12 cellular contexts compared by ENCODE assay signal in the genomic region with DNA sequence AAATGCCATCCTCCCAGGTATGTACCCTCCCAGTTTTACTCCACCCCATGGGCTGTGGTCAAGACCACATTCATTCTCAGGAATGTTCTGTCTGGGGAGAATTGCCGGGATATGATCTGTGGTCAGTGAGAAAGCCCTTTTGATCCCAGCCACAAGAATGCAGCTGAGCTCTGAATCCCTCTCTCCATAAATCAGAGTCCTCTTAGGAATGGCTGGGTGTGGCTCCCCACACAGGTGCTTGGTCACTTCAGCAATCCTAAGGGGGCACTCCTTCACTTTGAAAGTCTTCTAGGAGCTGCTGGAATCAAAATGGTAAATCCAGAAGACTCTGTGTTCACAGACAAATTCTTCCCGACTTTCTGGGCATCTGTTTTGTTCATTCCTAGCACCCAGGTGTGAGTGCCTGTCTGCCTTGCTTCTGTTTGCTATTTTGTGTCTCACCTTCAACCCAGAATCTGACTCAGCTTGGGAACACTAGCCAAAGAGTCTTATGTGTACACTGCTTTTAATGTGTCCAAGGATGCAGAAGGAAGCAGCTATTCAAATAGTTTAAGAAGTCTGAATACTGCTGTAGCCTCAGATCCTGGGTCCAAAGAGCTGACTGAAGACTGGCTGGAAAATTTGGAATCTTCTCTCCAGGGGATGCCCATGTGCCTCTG.
DNase-seq lines count a peak whose midpoint lies in the region; ATAC-seq and TF ChIP-seq lines count a peak whose summit lies in the region.
"Had no signal": no experiment of that assay in that cellular context is flagged by ENCODE, and none has a peak within 500 bp of the region (broad histone marks: within the 10 kb centered on the region; RNA-seq: fewer than 3 reads in every experiment).

No MANE protein-coding gene starts in this region.

- H4K20me1 ChIP-seq in smooth muscle cell (ENCODE audit: low read depth) = no peaks in the 10 kb centered on the region

- no peaks in the 10 kb centered on the region for H3K27me3 ChIP-seq in smooth muscle cell (ENCODE audit: low read depth)
- peaks cover 13% of the 10 kb centered on the region for H3K27me3 ChIP-seq in left ventricle myocardium inferior (ENCODE audit: low read depth)
- H3K27me3 ChIP-seq: ovary had no signal

- TF ChIP-seq CTCF in foreskin fibroblast (IDR thresholded peaks at IDR 0.05; ENCODE audit: low read depth, low read length) (no peak), smooth muscle cell (IDR thresholded peaks at IDR 0.05; ENCODE audit: borderline replicate concordance, insufficient read depth, poor library complexity, severe bottlenecking) (no peak), left ventricle myocardium inferior (IDR thresholded peaks at IDR 0.05; ENCODE audit: borderline replicate concordance) (no peak)

- no peak overlapping the region for H2AFZ ChIP-seq in smooth muscle cell (ENCODE audit: low read depth)

- no peaks in the 10 kb centered on the region for H3F3A ChIP-seq in smooth muscle cell (ENCODE audit: low read depth)

- H3K27ac ChIP-seq in smooth muscle cell (ENCODE audit: low read depth) (peak overlapping the region; percentile 61), left ventricle myocardium inferior (replicated peaks) (no peak overlapping the region)
- H3K27ac ChIP-seq: ovary had no signal

- H3K79me2 ChIP-seq in smooth muscle cell (ENCODE audit: low read depth) = no peaks in the 10 kb centered on the region

- H3K4me3 ChIP-seq in foreskin fibroblast (ENCODE audit: low read depth in 1 of 2, low read length in 2 of 2) = no peak overlapping the region
- no peak overlapping the region for H3K4me3 ChIP-seq in smooth muscle cell
- H3K4me3 ChIP-seq in left ventricle myocardium inferior = no peak overlapping the region
- H3K4me3 ChIP-seq: ovary had no signal

- H3K9ac ChIP-seq in smooth muscle cell (ENCODE audit: low read depth) = no peak overlapping the region

- intact Hi-C loops in left ventricle myocardium inferior (cut with micrococcal nuclease) = no loop called here

- H3K9me3 ChIP-seq in smooth muscle cell (replicated peaks; ENCODE audit: low read depth) = no peaks in the 10 kb centered on the region
- no peaks in the 10 kb centered on the region for H3K9me3 ChIP-seq in left ventricle myocardium inferior (replicated peaks)
- H3K9me3 ChIP-seq: ovary had no signal

- WGBS in smooth muscle cell (ENCODE audit: low lambda C conversion rate) = 42% methylated on average over 2 of the region's 2 CpGs

- H3K36me3 ChIP-seq in smooth muscle cell (ENCODE audit: low read depth) (no peaks in the 10 kb centered on the region), left ventricle myocardium inferior (no peaks in the 10 kb centered on the region)
- H3K36me3 ChIP-seq: ovary had no signal

- peak; percentile 83 for DNase-seq in HCEC 1CT
- DNase-seq in SW 1271 (lab: John Stamatoyannopoulos, UW) = peak; percentile 25 to 80
- DNase-seq in foreskin fibroblast = peak; percentile 60 to 81
- no peak for DNase-seq in smooth muscle cell (lab: John Stamatoyannopoulos, UW; ENCODE audit: unreplicated experiment)
- DNase-seq in left ventricle myocardium inferior = no peak
- DNase-seq in NOMO-1 (lab: John Stamatoyannopoulos, UW; ENCODE audit: unreplicated experiment in 2 of 2) = no peak
- DNase-seq: activated CD4-positive, alpha-beta memory T cell treated with anti-CD3 and anti-CD28 coated beads, Interleukin-2, amount 10 ng/mL, durations not matched to agents 7 days and 5 days; effector memory CD4-positive, alpha-beta T cell; NCI-H446 treated with DMSO at 0.1 percent for 48 hours; ovary had no signal

- H3K4me1 ChIP-seq in smooth muscle cell (ENCODE audit: low read depth) = peaks cover 10% of the 10 kb centered on the region
- no peaks in the 10 kb centered on the region for H3K4me1 ChIP-seq in left ventricle myocardium inferior

- peak overlapping the region; percentile 53 for H3K4me2 ChIP-seq in smooth muscle cell

- ATAC-seq in GM19395 (IDR thresholded peaks at IDR 0.05; ENCODE audit: unreplicated experiment) (no peak), HG03378 (IDR thresholded peaks at IDR 0.05; ENCODE audit: unreplicated experiment) (no peak)

Comparison
In these comparisons a context has a peak if more than half of its experiments do, and no peak if none do; other contexts are left out.
1. DNase-seq: peak in HCEC 1CT (single experiment), SW 1271 (2 of 2) and foreskin fibroblast (2 of 2); none in smooth muscle cell (single experiment), left ventricle myocardium inferior (single experiment) and NOMO-1 (0 of 2).